Comparison of ENCODE assay signal across 11 cellular contexts in the genomic region with DNA sequence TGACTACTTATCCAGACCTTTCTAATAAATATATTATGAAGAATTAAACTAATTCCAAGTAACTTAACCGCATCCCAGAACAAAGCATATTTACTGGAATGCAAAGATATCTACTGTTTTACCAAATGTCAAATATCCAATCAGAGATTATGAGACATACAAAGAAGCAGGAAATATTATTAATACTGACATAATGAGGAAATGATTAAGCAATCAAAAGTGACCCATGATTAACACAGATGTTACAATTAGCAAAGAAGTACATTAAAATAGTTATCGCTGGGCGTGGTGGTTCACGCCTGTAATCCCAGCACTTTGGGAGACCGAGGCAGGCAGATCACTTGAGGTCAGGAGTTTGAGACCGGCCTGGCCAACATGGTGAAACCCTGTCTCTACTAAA.
"Had no signal": no experiment of that assay in that cellular context is flagged by ENCODE, and none has a peak within 500 bp of the region (broad histone marks: within the 10 kb centered on the region; RNA-seq: fewer than 3 reads in every experiment).

No MANE protein-coding gene starts in this region.

- DNase-seq: GM23248, GOT3, H7, H9, HCEC 1CT, HFFc6 had no signal

- H3K9me3 Mint-ChIP-seq: GM23338 had no signal

- H3K4me3 ChIP-seq: GM23248, GM23338, HAP-1 had no signal

- H3K27ac ChIP-seq: GM23248 had no signal

- ATAC-seq: GM23338, HCT116 had no signal

- H2AFZ ChIP-seq: GM23248, GM23338 had no signal

- H3K4me1 ChIP-seq: HAP-1 had no signal

- H3K4me2 ChIP-seq: GM23338 had no signal

- FAIRE-seq: H1, H54 had no signal

- H3K9ac ChIP-seq: GM23248 had no signal

- H3K36me3 ChIP-seq: HAP-1 had no signal

- H3K27ac Mint-ChIP-seq: GM23338, H9, HFFc6 had no signal

- H3K4me3 Mint-ChIP-seq: GM23338, H9, HFFc6 had no signal
